Comparison of ENCODE assay signal across 9 cellular contexts in genomic region chr2:15748736-15749323, GRCh38.
A peak's percentile ranks its signal among the peaks of the same experiment; 100 is the strongest.
DNase-seq lines count a peak whose midpoint lies in the region; ATAC-seq, FAIRE-seq and TF ChIP-seq lines count a peak whose summit lies in the region.
"Had no signal": no experiment of that assay in that cellular context is flagged by ENCODE, and none has a peak within 500 bp of the region (broad histone marks: within the 10 kb centered on the region; RNA-seq: fewer than 3 reads in every experiment).

No MANE protein-coding gene starts in this region.

- H3K4me2 ChIP-seq in GM23338 (peak overlapping the region; percentile 65), HepG2 (ENCODE audit: low read depth, low read length) (no peak overlapping the region)

- no peak overlapping the region for H3K4me3 Mint-ChIP-seq in GM23338

- no peaks in the 10 kb centered on the region for H3K9me2 ChIP-seq in GM23338 (ENCODE audit: insufficient read depth)

- no peaks in the 10 kb centered on the region for H4K20me1 ChIP-seq in GM23338 (replicated peaks; ENCODE audit: insufficient read depth)
- H4K20me1 ChIP-seq in HepG2 (ENCODE audit: insufficient read depth, low read length) = no peaks in the 10 kb centered on the region

- ATAC-seq in GM23338 (peak; percentile 82), HepG2 (peak; percentile 90), HG03571 (IDR thresholded peaks at IDR 0.05; ENCODE audit: unreplicated experiment) (no peak), HG02981 (IDR thresholded peaks at IDR 0.05; ENCODE audit: unreplicated experiment) (no peak)

- TF ChIP-seq EP300 in HepG2 (IDR thresholded peaks at IDR 0.05; ENCODE audit: low read depth in 2 of 2, low read length in 2 of 2) (no peak), HepG2 (CRISPR knock-in tag; IDR thresholded peaks at IDR 0.05; ENCODE audit: borderline replicate concordance) (no peak)

- H3K9me3 ChIP-seq in HepG2 (ENCODE audit: low read length) = no peaks in the 10 kb centered on the region

- H3K36me3 ChIP-seq in GM23338 (ENCODE audit: insufficient read depth) (no peaks in the 10 kb centered on the region), HepG2 (replicated peaks in 1 of 2; ENCODE audit: control insufficient read depth in 1 of 2, insufficient read depth in 2 of 2, low read length in 2 of 2) (no peaks in the 10 kb centered on the region)

- 52% methylated on average over 10 of the region's 12 CpGs for whole genome bisulfite sequencing in HepG2 (ENCODE audit: low lambda C conversion rate)

- peak; percentile 58 for TF ChIP-seq RAD21 in HepG2 (CRISPR knock-in tag; IDR thresholded peaks at IDR 0.05)

- H3K9me3 Mint-ChIP-seq in GM23338 = no peaks in the 10 kb centered on the region; the same call in 2 of the 3 replicates

- H3F3A ChIP-seq in GM23338 (replicated peaks; ENCODE audit: low read depth) = no peaks in the 10 kb centered on the region

- in situ Hi-C loops in HepG2 (cut with HindIII; ENCODE audit: extremely low pct_ligation_motif_present, low pct_unique_long_range_greater_than_20kb) = loop anchor here (25.0 kb wide), 1 partner anchor 112 kb away; no protein-coding TSS in a partner anchor

- FAIRE-seq in HepG2 (lab: Jason Lieb, UNC) = peak; percentile 64

- no peak overlapping the region for H3K9ac ChIP-seq in HepG2 (ENCODE audit: insufficient read depth, low read depth, low read length)

- H3K27me3 Mint-ChIP-seq in GM23338 (ENCODE audit: insufficient read depth, low read depth, poor library complexity) = peaks cover 6% of the 10 kb centered on the region

- no peak for TF ChIP-seq POLR2A in HepG2 (IDR thresholded peaks at IDR 0.05; ENCODE audit: insufficient read depth in 1 of 2, low read depth in 2 of 2, low read length in 2 of 2)

- no peaks in the 10 kb centered on the region for H3K36me3 Mint-ChIP-seq in GM23338 (ENCODE audit: low read depth)

- TF ChIP-seq CTCF in GM23338 (conservative IDR thresholded peaks at IDR 0.05; ENCODE audit: low read depth in 2 of 2) (peak; percentile 86 to 96), HepG2 (CRISPR knock-in tag; IDR thresholded peaks at IDR 0.05) (peak; percentile 66)

- no peak overlapping the region for H3K27ac Mint-ChIP-seq in GM23338

- H3K4me1 ChIP-seq in GM23338 (ENCODE audit: insufficient read depth) (peaks cover 15% of the 10 kb centered on the region), HepG2 (ENCODE audit: insufficient read depth, low read length) (no peaks in the 10 kb centered on the region)

- intact Hi-C loops in HepG2 (cut with micrococcal nuclease; ENCODE audit: unreplicated experiment) = loop anchor here (1.0 kb wide), 1 partner anchor 112 kb away; no protein-coding TSS in a partner anchor

- POLR2A ChIA-PET in HepG2 (lab: Yijun Ruan, JAX) = no interaction called here

- no peaks in the 10 kb centered on the region for H3K27me3 ChIP-seq in GM23338 (ENCODE audit: insufficient read depth)
- peaks cover 4 to 46% of the 10 kb centered on the region in 2 experiments; a peak in 4 of 5 replicates for H3K27me3 ChIP-seq in HepG2 (ENCODE audit: control insufficient read depth in 1 of 2, insufficient read depth in 2 of 2, low read length in 2 of 2)

- H3K79me2 ChIP-seq in GM23338 (replicated peaks; ENCODE audit: insufficient read depth) (no peaks in the 10 kb centered on the region), HepG2 (ENCODE audit: insufficient read depth, low read length) (no peaks in the 10 kb centered on the region)

- no TSS peak for BruUV-seq in HepG2 (replicated peaks; lab: Mats Ljungman, UMichigan)

- H2AFZ ChIP-seq in GM23338 (peak overlapping the region; percentile 95), HepG2 (ENCODE audit: low read length) (no peak overlapping the region)

- H3K27ac ChIP-seq in GM23338 (ENCODE audit: low read depth) (0 out of 2 replicates have a peak overlapping the region, but pooled peaks have one; percentile 45), HepG2 (ENCODE audit: extremely low read length, insufficient read depth, low read length) (no peak overlapping the region)

- H3K4me3 ChIP-seq in GM23338 = no peak overlapping the region
- H3K4me3 ChIP-seq in HepG2 (replicated peaks in 1 of 3; ENCODE audit: insufficient read depth in 1 of 3, low read depth in 2 of 3, low read length in 3 of 3) = no peak overlapping the region

- H3K4me1 Mint-ChIP-seq in GM23338 = peaks cover 17% of the 10 kb centered on the region

- peak; percentile 3 for DNase-seq in DMS53 treated with DMSO at 0.1 percent for 48 hours (lab: John Stamatoyannopoulos, UW; ENCODE audit: unreplicated experiment)
- DNase-seq in GM23338 (ENCODE audit: low spot score) = peak; percentile 92
- DNase-seq in amniotic epithelial cell (ENCODE audit: low read depth) = peak; percentile 68
- DNase-seq in HepG2 (ENCODE audit: low spot score) = peak; percentile 62
- DNase-seq in NCI-H2081 (lab: John Stamatoyannopoulos, UW) = no peak
- DNase-seq in NCI-H2107 treated with DMSO at 0.1 percent for 48 hours (lab: John Stamatoyannopoulos, UW; ENCODE audit: unreplicated experiment) = no peak
- DNase-seq: IMR-90 had no signal

- CTCF ChIA-PET in HepG2 (lab: Yijun Ruan, JAX; ENCODE audit: low intra/inter-chr PET ratio, low total read pairs) = interaction anchor here (3.1 kb wide), 1 partner anchor 111 kb away, joined by 34 read pairs; no protein-coding TSS in a partner anchor

TF ChIP-seq in GM23338, 12 proteins besides CTCF, POLR2A, EP300 and RAD21 (continues in another document):
- TF ChIP-seq EZH2phosphoT487 (IDR thresholded peaks at IDR 0.05; ENCODE audit: unreplicated experiment) (no peak), CREB1 (CRISPR knock-in tag; IDR thresholded peaks at IDR 0.05; ENCODE audit: low read depth) (no peak), ETS1 (IDR thresholded peaks at IDR 0.05) (no peak)

TF ChIP-seq in HepG2, 621 proteins besides CTCF, POLR2A, EP300 and RAD21 (continues in another document):
- TF ChIP-seq THAP11 (CRISPR knock-in tag; IDR thresholded peaks at IDR 0.05) (no peak), PCBP2 (optimal IDR thresholded peaks at IDR 0.05; ENCODE audit: low read depth, low read length, poor library complexity, severe bottlenecking) (no peak), ZNF788 (CRISPR knock-in tag; IDR thresholded peaks at IDR 0.05; ENCODE audit: borderline replicate concordance) (no peak), ZNF710 (CRISPR knock-in tag; IDR thresholded peaks at IDR 0.05; ENCODE audit: borderline replicate concordance) (0 out of 2 replicates have a peak, but pooled peaks have one; percentile 33), JARID2 (CRISPR knock-in tag; IDR thresholded peaks at IDR 0.05; ENCODE audit: insufficient replicate concordance) (no peak), REL (CRISPR knock-in tag; conservative IDR thresholded peaks at IDR 0.05) (no peak), HMG20B (CRISPR knock-in tag; conservative IDR thresholded peaks at IDR 0.05) (0 out of 2 replicates have a peak, but pooled peaks have one; percentile 39), ZFP62 (CRISPR knock-in tag; IDR thresholded peaks at IDR 0.05) (no peak), HMGXB4 (CRISPR knock-in tag; IDR thresholded peaks at IDR 0.05; ENCODE audit: borderline replicate concordance in 1 of 2, low read depth in 1 of 2) (0 out of 4 replicates have a peak, but pooled peaks of 1 of the 2 experiments have one; percentile 31)
- TF ChIP-seq, protein P1, sequence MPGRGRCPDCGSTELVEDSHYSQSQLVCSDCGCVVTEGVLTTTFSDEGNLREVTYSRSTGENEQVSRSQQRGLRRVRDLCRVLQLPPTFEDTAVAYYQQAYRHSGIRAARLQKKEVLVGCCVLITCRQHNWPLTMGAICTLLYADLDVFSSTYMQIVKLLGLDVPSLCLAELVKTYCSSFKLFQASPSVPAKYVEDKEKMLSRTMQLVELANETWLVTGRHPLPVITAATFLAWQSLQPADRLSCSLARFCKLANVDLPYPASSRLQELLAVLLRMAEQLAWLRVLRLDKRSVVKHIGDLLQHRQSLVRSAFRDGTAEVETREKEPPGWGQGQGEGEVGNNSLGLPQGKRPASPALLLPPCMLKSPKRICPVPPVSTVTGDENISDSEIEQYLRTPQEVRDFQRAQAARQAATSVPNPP (CRISPR knock-in tag; IDR thresholded peaks at IDR 0.05) = no peak
- TF ChIP-seq, protein P2, sequence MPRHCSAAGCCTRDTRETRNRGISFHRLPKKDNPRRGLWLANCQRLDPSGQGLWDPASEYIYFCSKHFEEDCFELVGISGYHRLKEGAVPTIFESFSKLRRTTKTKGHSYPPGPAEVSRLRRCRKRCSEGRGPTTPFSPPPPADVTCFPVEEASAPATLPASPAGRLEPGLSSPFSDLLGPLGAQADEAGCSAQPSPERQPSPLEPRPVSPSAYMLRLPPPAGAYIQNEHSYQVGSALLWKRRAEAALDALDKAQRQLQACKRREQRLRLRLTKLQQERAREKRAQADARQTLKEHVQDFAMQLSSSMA (CRISPR knock-in tag; IDR thresholded peaks at IDR 0.05) = no peak

Comparison
In these comparisons a context has a peak if more than half of its experiments do, and no peak if none do; other contexts are left out.
1. DNase-seq: peak in DMS53 treated with DMSO at 0.1 percent for 48 hours (single experiment), GM23338 (single experiment), amniotic epithelial cell (single experiment) and HepG2 (single experiment); none in NCI-H2081 (0 of 2) and NCI-H2107 treated with DMSO at 0.1 percent for 48 hours (single experiment).
2. ATAC-seq: peak in GM23338 (single experiment) and HepG2 (single experiment); none in HG03571 (single experiment) and HG02981 (single experiment).